In genomic region chr18:75251466-75251865, GRCh38 we compare ENCODE assay signal across 20 cellular contexts. TPM values are rescaled to one million over a fixed set of nuclear protein-coding genes. Genes with fewer than 3 reads are reported as not detected.
DNase-seq lines count a peak whose midpoint lies in the region; ATAC-seq and TF ChIP-seq lines count a peak whose summit lies in the region.
"Had no signal": no experiment of that assay in that cellular context is flagged by ENCODE, and none has a peak within 500 bp of the region (broad histone marks: within the 10 kb centered on the region; RNA-seq: fewer than 3 reads in every experiment).

No MANE protein-coding gene starts in this region.

- H3K4me1 Mint-ChIP-seq in CD4-positive, alpha-beta T cell (ENCODE audit: low read depth): peaks cover 75% of the 10 kb centered on the region
- H3K4me1 Mint-ChIP-seq in immature natural killer cell: peaks cover 78 to 85% of the 10 kb centered on the region in 2 donors
- peaks cover 29 to 81% (median 76%) of the 10 kb centered on the region in 4 donors for H3K4me1 Mint-ChIP-seq in naive thymus-derived CD8-positive, alpha-beta T cell

- no peak overlapping the region for H3K27ac ChIP-seq in CD4-positive, alpha-beta T cell (ENCODE audit: low read depth, low read length)
- H3K27ac ChIP-seq: C4-2B had no signal

- no peak for DNase-seq in CD4-positive, alpha-beta T cell
- DNase-seq in COR-L47 (lab: John Stamatoyannopoulos, UW): peak; percentile 5
- DNase-seq in immature natural killer cell: no peak
- no peak for DNase-seq in naive thymus-derived CD8-positive, alpha-beta T cell
- DNase-seq in DMS 273 treated with DMSO at 0.1 percent for 48 hours (lab: John Stamatoyannopoulos, UW): no peak
- no peak for DNase-seq in GOT3 (lab: John Stamatoyannopoulos, UW)
- DNase-seq in NCI-H2107 treated with DMSO at 0.1 percent for 48 hours (lab: John Stamatoyannopoulos, UW; ENCODE audit: unreplicated experiment): no peak
- DNase-seq in COLO668 (lab: John Stamatoyannopoulos, UW; ENCODE audit: unreplicated experiment): no peak
- DNase-seq: NCI-H1048; NCI-H1417 treated with DMSO at 0.1 percent for 48 hours; NCI-H187; NCI-H2081 treated with DMSO at 0.1 percent for 48 hours; NCI-H2171 treated with DMSO at 0.1 percent for 48 hours; NCI-H524; NCI-H748 treated with DMSO at 0.1 percent for 48 hours; NK-92 treated with Interleukin-12 subunit alpha and Interleukin-12 subunit beta, amount 100 ng/mL, for 24 hours; PC-3; SK-N-SH had no signal

- CTCF ChIA-PET in CD4-positive, alpha-beta T cell (lab: Charles Lee): no interaction called here

- peak overlapping the region; percentile 88 for H3K27ac Mint-ChIP-seq in CD4-positive, alpha-beta T cell
- H3K27ac Mint-ChIP-seq in immature natural killer cell: peak overlapping the region in 5 of 6 donors; percentile 3 to 84 (median 63)
- peak overlapping the region in 8 of 10 donors; percentile 5 to 92 (median 58) for H3K27ac Mint-ChIP-seq in naive thymus-derived CD8-positive, alpha-beta T cell
- H3K27ac Mint-ChIP-seq: B cell had no signal

- TF ChIP-seq CTCF in CD4-positive, alpha-beta T cell (IDR thresholded peaks at IDR 0.05): no peak

- H3K27me3 ChIP-seq in CD4-positive, alpha-beta T cell (ENCODE audit: control insufficient read depth, insufficient read depth, low read length): no peaks in the 10 kb centered on the region

- no peak for ATAC-seq in CD4-positive, alpha-beta T cell (ENCODE audit: poor library complexity)
- no peak for ATAC-seq in naive thymus-derived CD8-positive, alpha-beta T cell
- ATAC-seq: PC-3 had no signal

- H3K27me3 Mint-ChIP-seq in CD4-positive, alpha-beta T cell: no peaks in the 10 kb centered on the region
- peaks cover 2 to 5% (median 2%) of the 10 kb centered on the region in 3 donors for H3K27me3 Mint-ChIP-seq in immature natural killer cell (ENCODE audit: low read depth in 3 of 3)
- H3K27me3 Mint-ChIP-seq in naive thymus-derived CD8-positive, alpha-beta T cell: no peaks in the 10 kb centered on the region
- H3K27me3 Mint-ChIP-seq: B cell had no signal

- POLR2A ChIA-PET in CD4-positive, alpha-beta T cell (lab: Charles Lee): interaction anchor here (1.6 kb wide), 1 partner anchor 41 kb away, joined by 6 read pairs; the partner anchor contains the start of gene TSHZ1
- POLR2A ChIA-PET in naive thymus-derived CD8-positive, alpha-beta T cell (lab: Charles Lee): interaction anchor here (0.7 to 1.3 kb wide), 5 partner anchors 12 to 598 kb away, joined by 3 to 11 read pairs (median 4); partner anchors contain the start of gene TSHZ1

- H3K9me3 ChIP-seq in CD4-positive, alpha-beta T cell (ENCODE audit: control insufficient read depth, low read length): no peaks in the 10 kb centered on the region
- H3K9me3 ChIP-seq: SK-N-SH had no signal

- no peak overlapping the region for H3K4me3 Mint-ChIP-seq in CD4-positive, alpha-beta T cell
- H3K4me3 Mint-ChIP-seq in immature natural killer cell: no peak overlapping the region
- H3K4me3 Mint-ChIP-seq in naive thymus-derived CD8-positive, alpha-beta T cell: no peak overlapping the region
- H3K4me3 Mint-ChIP-seq: B cell had no signal

- intact Hi-C loops in CD4-positive, alpha-beta T cell (cut with DNase I, micrococcal nuclease): no loop called here

- no peaks in the 10 kb centered on the region for H3K36me3 Mint-ChIP-seq in CD4-positive, alpha-beta T cell (ENCODE audit: low read depth)
- no peaks in the 10 kb centered on the region for H3K36me3 Mint-ChIP-seq in immature natural killer cell
- H3K36me3 Mint-ChIP-seq in naive thymus-derived CD8-positive, alpha-beta T cell: no peaks in the 10 kb centered on the region

- no peaks in the 10 kb centered on the region for H3K9me3 Mint-ChIP-seq in CD4-positive, alpha-beta T cell
- H3K9me3 Mint-ChIP-seq in immature natural killer cell: no peaks in the 10 kb centered on the region
- no peaks in the 10 kb centered on the region for H3K9me3 Mint-ChIP-seq in naive thymus-derived CD8-positive, alpha-beta T cell

RNA-seq across cellular contexts. Expression of gene TSHZ1, which starts 40.9 kb away (rescaled TPM):
- 10 to 100 TPM; 19.9 to 21.5 TPM for total RNA-seq in CD4-positive, alpha-beta T cell
- polyA plus RNA-seq in immature natural killer cell: 10 to 100 TPM in 1 of 3 donors, 1 to 10 TPM in 2; 1.7 to 10.7 (median 3.5) TPM
- total RNA-seq in naive thymus-derived CD8-positive, alpha-beta T cell: 10 to 100 TPM; 32.8 to 33.6 TPM
- 1 to 10 TPM; 2.8 to 7.1 (median 3.7) TPM for polyA plus RNA-seq in naive thymus-derived CD8-positive, alpha-beta T cell

RNA-seq across cellular contexts. Expression of gene PTGR3, which starts 42.5 kb away (rescaled TPM):
- total RNA-seq in CD4-positive, alpha-beta T cell: 10 to 100 TPM; 14.1 to 14.3 TPM
- polyA plus RNA-seq in immature natural killer cell: 10 to 100 TPM; 18.4 to 32.9 (median 26.1) TPM
- 10 to 100 TPM; 34.7 to 35.1 TPM for total RNA-seq in naive thymus-derived CD8-positive, alpha-beta T cell
- 10 to 100 TPM; 14.7 to 28.5 (median 19.6) TPM for polyA plus RNA-seq in naive thymus-derived CD8-positive, alpha-beta T cell
